Comparison of ENCODE assay signal across 1 cellular context in the genomic region with DNA sequence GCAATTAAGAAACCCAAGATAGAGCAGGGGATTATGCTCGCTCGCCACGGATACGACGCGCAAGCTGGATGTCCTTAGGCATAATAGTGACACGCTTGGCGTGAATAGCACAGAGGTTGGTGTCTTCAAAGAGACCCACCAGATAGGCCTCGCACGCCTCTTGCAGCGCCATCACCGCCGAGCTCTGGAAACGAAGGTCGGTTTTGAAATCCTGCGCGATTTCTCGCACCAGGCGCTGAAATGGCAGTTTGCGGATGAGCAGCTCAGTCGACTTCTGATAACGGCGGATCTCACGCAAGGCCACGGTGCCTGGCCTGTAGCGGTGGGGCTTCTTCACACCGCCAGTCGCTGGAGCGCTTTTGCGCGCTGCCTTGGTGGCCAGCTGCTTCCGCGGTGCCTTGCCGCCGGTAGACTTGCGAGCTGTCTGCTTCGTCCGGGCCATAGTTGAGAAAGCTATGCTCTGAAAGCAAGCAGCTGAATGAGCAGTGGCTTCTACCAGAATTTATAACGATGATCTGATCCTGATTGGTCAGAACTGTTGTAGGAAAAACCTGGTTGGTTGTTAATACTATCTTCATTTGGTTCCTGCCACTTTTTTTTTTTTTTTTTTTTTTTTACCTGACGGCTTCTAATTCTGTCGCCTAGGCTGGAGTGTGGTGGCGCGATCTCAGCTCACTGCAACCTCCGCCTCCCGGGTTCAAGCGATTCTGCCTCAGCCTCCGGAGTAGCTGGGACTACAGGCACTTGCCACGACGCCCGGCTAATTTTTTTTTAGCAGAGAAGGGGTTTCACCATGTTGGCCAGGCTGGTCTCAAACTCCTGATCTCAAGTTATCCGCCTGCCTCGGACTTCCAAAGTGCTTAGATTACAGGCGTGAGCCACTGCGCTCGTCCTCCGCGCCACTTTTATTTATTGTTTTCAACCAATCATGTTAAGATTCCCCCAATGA.
TF ChIP-seq lines count a peak whose summit lies in the region.

No MANE protein-coding gene starts in this region.

TF ChIP-seq in K562, 482 proteins besides CTCF, POLR2A, EP300 and RAD21 (continued from another document and continues in another):
- TF ChIP-seq SAFB (IDR thresholded peaks at IDR 0.05; ENCODE audit: borderline replicate concordance, low read depth, low read length) (peak; percentile 45; the same call in 1 of the 2 replicates), ZNF146 (CRISPR knock-in tag; IDR thresholded peaks at IDR 0.05; ENCODE audit: unreplicated experiment) (peak; percentile 20), MYBL2 (IDR thresholded peaks at IDR 0.05; ENCODE audit: low read depth) (peak; percentile 73), MYBL2 (CRISPR knock-in tag; IDR thresholded peaks at IDR 0.05; ENCODE audit: borderline replicate concordance) (no peak), CBX2 (IDR thresholded peaks at IDR 0.05; ENCODE audit: insufficient read depth, low read length, poor library complexity, severe bottlenecking) (no peak), TFAM (CRISPR knock-in tag; conservative IDR thresholded peaks at IDR 0.05) (no peak), SMAD1 (IDR thresholded peaks at IDR 0.05; ENCODE audit: low read depth, low read length, partially characterized antibody) (peak; percentile 88), RBM15 (IDR thresholded peaks at IDR 0.05; ENCODE audit: insufficient read depth, low read length) (no peak), POLR2B (IDR thresholded peaks at IDR 0.05; ENCODE audit: low read depth, partially characterized antibody) (peak; percentile 93), FOXJ3 (CRISPR knock-in tag; IDR thresholded peaks at IDR 0.05) (no peak), TOE1 (IDR thresholded peaks at IDR 0.05; ENCODE audit: borderline replicate concordance) (0 out of 2 replicates have a peak, but pooled peaks have one; percentile 49), TOE1 (CRISPR knock-in tag; IDR thresholded peaks at IDR 0.05; ENCODE audit: borderline replicate concordance, low read depth) (peak; percentile 88; the same call in 1 of the 2 replicates), XRCC5 (IDR thresholded peaks at IDR 0.05; ENCODE audit: low read depth, low read length) (no peak), STAT5A (IDR thresholded peaks at IDR 0.05; ENCODE audit: borderline replicate concordance, low read length) (no peak), FOS (IDR thresholded peaks at IDR 0.05; ENCODE audit: extremely low read depth, insufficient read length) (peak; percentile 66), BCOR (IDR thresholded peaks at IDR 0.05) (peak; percentile 45; the same call in 1 of the 2 replicates), ZNF224 (CRISPR knock-in tag; IDR thresholded peaks at IDR 0.05) (no peak), CHD1 (IDR thresholded peaks at IDR 0.05; ENCODE audit: low read length) (peak; percentile 28)
- TF ChIP-seq, protein P1, sequence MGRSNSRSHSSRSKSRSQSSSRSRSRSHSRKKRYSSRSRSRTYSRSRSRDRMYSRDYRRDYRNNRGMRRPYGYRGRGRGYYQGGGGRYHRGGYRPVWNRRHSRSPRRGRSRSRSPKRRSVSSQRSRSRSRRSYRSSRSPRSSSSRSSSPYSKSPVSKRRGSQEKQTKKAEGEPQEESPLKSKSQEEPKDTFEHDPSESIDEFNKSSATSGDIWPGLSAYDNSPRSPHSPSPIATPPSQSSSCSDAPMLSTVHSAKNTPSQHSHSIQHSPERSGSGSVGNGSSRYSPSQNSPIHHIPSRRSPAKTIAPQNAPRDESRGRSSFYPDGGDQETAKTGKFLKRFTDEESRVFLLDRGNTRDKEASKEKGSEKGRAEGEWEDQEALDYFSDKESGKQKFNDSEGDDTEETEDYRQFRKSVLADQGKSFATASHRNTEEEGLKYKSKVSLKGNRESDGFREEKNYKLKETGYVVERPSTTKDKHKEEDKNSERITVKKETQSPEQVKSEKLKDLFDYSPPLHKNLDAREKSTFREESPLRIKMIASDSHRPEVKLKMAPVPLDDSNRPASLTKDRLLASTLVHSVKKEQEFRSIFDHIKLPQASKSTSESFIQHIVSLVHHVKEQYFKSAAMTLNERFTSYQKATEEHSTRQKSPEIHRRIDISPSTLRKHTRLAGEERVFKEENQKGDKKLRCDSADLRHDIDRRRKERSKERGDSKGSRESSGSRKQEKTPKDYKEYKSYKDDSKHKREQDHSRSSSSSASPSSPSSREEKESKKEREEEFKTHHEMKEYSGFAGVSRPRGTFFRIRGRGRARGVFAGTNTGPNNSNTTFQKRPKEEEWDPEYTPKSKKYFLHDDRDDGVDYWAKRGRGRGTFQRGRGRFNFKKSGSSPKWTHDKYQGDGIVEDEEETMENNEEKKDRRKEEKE (IDR thresholded peaks at IDR 0.05; ENCODE audit: borderline replicate concordance in 1 of 2, control insufficient read depth in 1 of 2, low read depth in 2 of 2, low read length in 1 of 2) = peak; percentile 46 to 62; a peak in 2 of 4 replicates
- TF ChIP-seq, protein P2, sequence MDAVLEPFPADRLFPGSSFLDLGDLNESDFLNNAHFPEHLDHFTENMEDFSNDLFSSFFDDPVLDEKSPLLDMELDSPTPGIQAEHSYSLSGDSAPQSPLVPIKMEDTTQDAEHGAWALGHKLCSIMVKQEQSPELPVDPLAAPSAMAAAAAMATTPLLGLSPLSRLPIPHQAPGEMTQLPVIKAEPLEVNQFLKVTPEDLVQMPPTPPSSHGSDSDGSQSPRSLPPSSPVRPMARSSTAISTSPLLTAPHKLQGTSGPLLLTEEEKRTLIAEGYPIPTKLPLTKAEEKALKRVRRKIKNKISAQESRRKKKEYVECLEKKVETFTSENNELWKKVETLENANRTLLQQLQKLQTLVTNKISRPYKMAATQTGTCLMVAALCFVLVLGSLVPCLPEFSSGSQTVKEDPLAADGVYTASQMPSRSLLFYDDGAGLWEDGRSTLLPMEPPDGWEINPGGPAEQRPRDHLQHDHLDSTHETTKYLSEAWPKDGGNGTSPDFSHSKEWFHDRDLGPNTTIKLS (IDR thresholded peaks at IDR 0.05; ENCODE audit: borderline replicate concordance, low read depth) = peak; percentile 54; the same call in 1 of the 2 replicates
- TF ChIP-seq, protein P3, sequence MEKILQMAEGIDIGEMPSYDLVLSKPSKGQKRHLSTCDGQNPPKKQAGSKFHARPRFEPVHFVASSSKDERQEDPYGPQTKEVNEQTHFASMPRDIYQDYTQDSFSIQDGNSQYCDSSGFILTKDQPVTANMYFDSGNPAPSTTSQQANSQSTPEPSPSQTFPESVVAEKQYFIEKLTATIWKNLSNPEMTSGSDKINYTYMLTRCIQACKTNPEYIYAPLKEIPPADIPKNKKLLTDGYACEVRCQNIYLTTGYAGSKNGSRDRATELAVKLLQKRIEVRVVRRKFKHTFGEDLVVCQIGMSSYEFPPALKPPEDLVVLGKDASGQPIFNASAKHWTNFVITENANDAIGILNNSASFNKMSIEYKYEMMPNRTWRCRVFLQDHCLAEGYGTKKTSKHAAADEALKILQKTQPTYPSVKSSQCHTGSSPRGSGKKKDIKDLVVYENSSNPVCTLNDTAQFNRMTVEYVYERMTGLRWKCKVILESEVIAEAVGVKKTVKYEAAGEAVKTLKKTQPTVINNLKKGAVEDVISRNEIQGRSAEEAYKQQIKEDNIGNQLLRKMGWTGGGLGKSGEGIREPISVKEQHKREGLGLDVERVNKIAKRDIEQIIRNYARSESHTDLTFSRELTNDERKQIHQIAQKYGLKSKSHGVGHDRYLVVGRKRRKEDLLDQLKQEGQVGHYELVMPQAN (IDR thresholded peaks at IDR 0.05; ENCODE audit: borderline replicate concordance) = peak; percentile 28; the same call in 1 of the 2 replicates
- TF ChIP-seq, protein P4, sequence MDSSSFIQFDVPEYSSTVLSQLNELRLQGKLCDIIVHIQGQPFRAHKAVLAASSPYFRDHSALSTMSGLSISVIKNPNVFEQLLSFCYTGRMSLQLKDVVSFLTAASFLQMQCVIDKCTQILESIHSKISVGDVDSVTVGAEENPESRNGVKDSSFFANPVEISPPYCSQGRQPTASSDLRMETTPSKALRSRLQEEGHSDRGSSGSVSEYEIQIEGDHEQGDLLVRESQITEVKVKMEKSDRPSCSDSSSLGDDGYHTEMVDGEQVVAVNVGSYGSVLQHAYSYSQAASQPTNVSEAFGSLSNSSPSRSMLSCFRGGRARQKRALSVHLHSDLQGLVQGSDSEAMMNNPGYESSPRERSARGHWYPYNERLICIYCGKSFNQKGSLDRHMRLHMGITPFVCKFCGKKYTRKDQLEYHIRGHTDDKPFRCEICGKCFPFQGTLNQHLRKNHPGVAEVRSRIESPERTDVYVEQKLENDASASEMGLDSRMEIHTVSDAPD (CRISPR knock-in tag; IDR thresholded peaks at IDR 0.05) = no peak
- TF ChIP-seq, protein P5, sequence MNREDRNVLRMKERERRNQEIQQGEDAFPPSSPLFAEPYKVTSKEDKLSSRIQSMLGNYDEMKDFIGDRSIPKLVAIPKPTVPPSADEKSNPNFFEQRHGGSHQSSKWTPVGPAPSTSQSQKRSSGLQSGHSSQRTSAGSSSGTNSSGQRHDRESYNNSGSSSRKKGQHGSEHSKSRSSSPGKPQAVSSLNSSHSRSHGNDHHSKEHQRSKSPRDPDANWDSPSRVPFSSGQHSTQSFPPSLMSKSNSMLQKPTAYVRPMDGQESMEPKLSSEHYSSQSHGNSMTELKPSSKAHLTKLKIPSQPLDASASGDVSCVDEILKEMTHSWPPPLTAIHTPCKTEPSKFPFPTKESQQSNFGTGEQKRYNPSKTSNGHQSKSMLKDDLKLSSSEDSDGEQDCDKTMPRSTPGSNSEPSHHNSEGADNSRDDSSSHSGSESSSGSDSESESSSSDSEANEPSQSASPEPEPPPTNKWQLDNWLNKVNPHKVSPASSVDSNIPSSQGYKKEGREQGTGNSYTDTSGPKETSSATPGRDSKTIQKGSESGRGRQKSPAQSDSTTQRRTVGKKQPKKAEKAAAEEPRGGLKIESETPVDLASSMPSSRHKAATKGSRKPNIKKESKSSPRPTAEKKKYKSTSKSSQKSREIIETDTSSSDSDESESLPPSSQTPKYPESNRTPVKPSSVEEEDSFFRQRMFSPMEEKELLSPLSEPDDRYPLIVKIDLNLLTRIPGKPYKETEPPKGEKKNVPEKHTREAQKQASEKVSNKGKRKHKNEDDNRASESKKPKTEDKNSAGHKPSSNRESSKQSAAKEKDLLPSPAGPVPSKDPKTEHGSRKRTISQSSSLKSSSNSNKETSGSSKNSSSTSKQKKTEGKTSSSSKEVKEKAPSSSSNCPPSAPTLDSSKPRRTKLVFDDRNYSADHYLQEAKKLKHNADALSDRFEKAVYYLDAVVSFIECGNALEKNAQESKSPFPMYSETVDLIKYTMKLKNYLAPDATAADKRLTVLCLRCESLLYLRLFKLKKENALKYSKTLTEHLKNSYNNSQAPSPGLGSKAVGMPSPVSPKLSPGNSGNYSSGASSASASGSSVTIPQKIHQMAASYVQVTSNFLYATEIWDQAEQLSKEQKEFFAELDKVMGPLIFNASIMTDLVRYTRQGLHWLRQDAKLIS (CRISPR knock-in tag; IDR thresholded peaks at IDR 0.05) = peak; percentile 95
- TF ChIP-seq, protein P6, sequence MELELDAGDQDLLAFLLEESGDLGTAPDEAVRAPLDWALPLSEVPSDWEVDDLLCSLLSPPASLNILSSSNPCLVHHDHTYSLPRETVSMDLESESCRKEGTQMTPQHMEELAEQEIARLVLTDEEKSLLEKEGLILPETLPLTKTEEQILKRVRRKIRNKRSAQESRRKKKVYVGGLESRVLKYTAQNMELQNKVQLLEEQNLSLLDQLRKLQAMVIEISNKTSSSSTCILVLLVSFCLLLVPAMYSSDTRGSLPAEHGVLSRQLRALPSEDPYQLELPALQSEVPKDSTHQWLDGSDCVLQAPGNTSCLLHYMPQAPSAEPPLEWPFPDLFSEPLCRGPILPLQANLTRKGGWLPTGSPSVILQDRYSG (tag; conservative IDR thresholded peaks at IDR 0.05; ENCODE audit: low read depth) = no peak
- TF ChIP-seq, protein P7, sequence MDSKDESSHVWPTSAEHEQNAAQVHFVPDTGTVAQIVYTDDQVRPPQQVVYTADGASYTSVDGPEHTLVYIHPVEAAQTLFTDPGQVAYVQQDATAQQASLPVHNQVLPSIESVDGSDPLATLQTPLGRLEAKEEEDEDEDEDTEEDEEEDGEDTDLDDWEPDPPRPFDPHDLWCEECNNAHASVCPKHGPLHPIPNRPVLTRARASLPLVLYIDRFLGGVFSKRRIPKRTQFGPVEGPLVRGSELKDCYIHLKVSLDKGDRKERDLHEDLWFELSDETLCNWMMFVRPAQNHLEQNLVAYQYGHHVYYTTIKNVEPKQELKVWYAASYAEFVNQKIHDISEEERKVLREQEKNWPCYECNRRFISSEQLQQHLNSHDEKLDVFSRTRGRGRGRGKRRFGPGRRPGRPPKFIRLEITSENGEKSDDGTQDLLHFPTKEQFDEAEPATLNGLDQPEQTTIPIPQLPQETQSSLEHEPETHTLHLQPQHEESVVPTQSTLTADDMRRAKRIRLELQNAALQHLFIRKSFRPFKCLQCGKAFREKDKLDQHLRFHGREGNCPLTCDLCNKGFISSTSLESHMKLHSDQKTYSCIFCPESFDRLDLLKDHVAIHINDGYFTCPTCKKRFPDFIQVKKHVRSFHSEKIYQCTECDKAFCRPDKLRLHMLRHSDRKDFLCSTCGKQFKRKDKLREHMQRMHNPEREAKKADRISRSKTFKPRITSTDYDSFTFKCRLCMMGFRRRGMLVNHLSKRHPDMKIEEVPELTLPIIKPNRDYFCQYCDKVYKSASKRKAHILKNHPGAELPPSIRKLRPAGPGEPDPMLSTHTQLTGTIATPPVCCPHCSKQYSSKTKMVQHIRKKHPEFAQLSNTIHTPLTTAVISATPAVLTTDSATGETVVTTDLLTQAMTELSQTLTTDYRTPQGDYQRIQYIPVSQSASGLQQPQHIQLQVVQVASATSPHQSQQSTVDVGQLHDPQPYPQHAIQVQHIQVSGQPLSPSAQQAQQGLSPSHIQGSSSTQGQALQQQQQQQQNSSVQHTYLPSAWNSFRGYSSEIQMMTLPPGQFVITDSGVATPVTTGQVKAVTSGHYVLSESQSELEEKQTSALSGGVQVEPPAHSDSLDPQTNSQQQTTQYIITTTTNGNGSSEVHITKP (IDR thresholded peaks at IDR 0.05; ENCODE audit: partially characterized antibody) = peak; percentile 57
- TF ChIP-seq, protein P8, sequence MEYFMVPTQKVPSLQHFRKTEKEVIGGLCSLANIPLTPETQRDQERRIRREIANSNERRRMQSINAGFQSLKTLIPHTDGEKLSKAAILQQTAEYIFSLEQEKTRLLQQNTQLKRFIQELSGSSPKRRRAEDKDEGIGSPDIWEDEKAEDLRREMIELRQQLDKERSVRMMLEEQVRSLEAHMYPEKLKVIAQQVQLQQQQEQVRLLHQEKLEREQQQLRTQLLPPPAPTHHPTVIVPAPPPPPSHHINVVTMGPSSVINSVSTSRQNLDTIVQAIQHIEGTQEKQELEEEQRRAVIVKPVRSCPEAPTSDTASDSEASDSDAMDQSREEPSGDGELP (CRISPR knock-in tag; IDR thresholded peaks at IDR 0.05; ENCODE audit: borderline replicate concordance) = peak; percentile 98
- TF ChIP-seq, protein P9, sequence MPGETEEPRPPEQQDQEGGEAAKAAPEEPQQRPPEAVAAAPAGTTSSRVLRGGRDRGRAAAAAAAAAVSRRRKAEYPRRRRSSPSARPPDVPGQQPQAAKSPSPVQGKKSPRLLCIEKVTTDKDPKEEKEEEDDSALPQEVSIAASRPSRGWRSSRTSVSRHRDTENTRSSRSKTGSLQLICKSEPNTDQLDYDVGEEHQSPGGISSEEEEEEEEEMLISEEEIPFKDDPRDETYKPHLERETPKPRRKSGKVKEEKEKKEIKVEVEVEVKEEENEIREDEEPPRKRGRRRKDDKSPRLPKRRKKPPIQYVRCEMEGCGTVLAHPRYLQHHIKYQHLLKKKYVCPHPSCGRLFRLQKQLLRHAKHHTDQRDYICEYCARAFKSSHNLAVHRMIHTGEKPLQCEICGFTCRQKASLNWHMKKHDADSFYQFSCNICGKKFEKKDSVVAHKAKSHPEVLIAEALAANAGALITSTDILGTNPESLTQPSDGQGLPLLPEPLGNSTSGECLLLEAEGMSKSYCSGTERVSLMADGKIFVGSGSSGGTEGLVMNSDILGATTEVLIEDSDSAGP (CRISPR knock-in tag; IDR thresholded peaks at IDR 0.05) = 0 out of 2 replicates have a peak, but pooled peaks have one; percentile 29
